ENCODE assay signal across 1 cellular context in genomic region chr6:138987643-138988468, GRCh38.
TF ChIP-seq lines count a peak whose summit lies in the region.

Gene REPS1, minus strand, starts transcription at chr6:138988253. Its CDS starts 571 bp downstream, at chr6:138987682.

TF ChIP-seq in IMR-90, 13 proteins besides CTCF, POLR2A, EP300 and RAD21 (continued from another document):
- TF ChIP-seq MXI1 (IDR thresholded peaks at IDR 0.05; ENCODE audit: borderline replicate concordance, low read depth, low read length) (peak; percentile 84; the same call in 1 of the 2 replicates), MAZ (IDR thresholded peaks at IDR 0.05; ENCODE audit: borderline replicate concordance, low read depth, low read length) (peak; percentile 61; the same call in 1 of the 2 replicates), CHD1 (IDR thresholded peaks at IDR 0.05; ENCODE audit: low read depth, low read length) (0 out of 2 replicates have a peak, but pooled peaks have one; percentile 69), CEBPB (IDR thresholded peaks at IDR 0.05; ENCODE audit: low read depth, low read length) (no peak)
